In genomic region chr6:12958052-12958706, GRCh38 we compare ENCODE assay signal across 7 cellular contexts.
DNase-seq lines count a peak whose midpoint lies in the region; ATAC-seq and TF ChIP-seq lines count a peak whose summit lies in the region.

No MANE protein-coding gene starts in this region.

- H3K27me3 ChIP-seq in adipocyte (replicated peaks; ENCODE audit: control insufficient read depth, insufficient read depth, low read length): no peaks in the 10 kb centered on the region
- no peaks in the 10 kb centered on the region for H3K27me3 ChIP-seq in kidney epithelial cell (ENCODE audit: control insufficient read depth, insufficient read depth, low read length)

- no peaks in the 10 kb centered on the region for H3K9me3 ChIP-seq in adipocyte (ENCODE audit: control insufficient read depth, low read length)

- peaks cover 33% of the 10 kb centered on the region for H3K4me1 Mint-ChIP-seq in stimulated activated naive CD8-positive, alpha-beta T cell treated with anti-CD3 and anti-CD28 coated beads, Interleukin-15, amount 100 ng/mL, for 72 hours

- H3K4me1 ChIP-seq in adipocyte (ENCODE audit: control insufficient read depth, insufficient read depth, low read length): no peaks in the 10 kb centered on the region

- H3K9ac ChIP-seq in adipocyte (ENCODE audit: low read length): peak overlapping the region; percentile 80

- ATAC-seq in stimulated activated naive CD8-positive, alpha-beta T cell treated with anti-CD3 and anti-CD28 coated beads, Interleukin-15, amount 100 ng/mL, for 72 hours: no peak
- no peak for ATAC-seq in GM21825 (IDR thresholded peaks at IDR 0.05; ENCODE audit: unreplicated experiment)

- DNase-seq in HFF-Myc (ENCODE audit: extremely low read depth, low read depth) (no peak), adipocyte (ENCODE audit: low read depth) (no peak), kidney epithelial cell (ENCODE audit: low read depth) (no peak), SK-N-DZ (ENCODE audit: low spot score) (no peak), DMS53 (lab: John Stamatoyannopoulos, UW) (no peak)
- no peak for DNase-seq in stimulated activated naive CD8-positive, alpha-beta T cell treated with anti-CD3 and anti-CD28 coated beads, Interleukin-15, amount 100 ng/mL, for 72 hours

- peaks cover 47% of the 10 kb centered on the region for H3K27me3 Mint-ChIP-seq in stimulated activated naive CD8-positive, alpha-beta T cell treated with anti-CD3 and anti-CD28 coated beads, Interleukin-15, amount 100 ng/mL, for 72 hours

- TF ChIP-seq CTCF in HFF-Myc (IDR thresholded peaks at IDR 0.05; ENCODE audit: low read depth, low read length, missing control alignments) (no peak), kidney epithelial cell (IDR thresholded peaks at IDR 0.05; ENCODE audit: insufficient read depth, low read length, poor library complexity, severe bottlenecking) (no peak)

- H3K9me3 Mint-ChIP-seq in stimulated activated naive CD8-positive, alpha-beta T cell treated with anti-CD3 and anti-CD28 coated beads, Interleukin-15, amount 100 ng/mL, for 72 hours: no peaks in the 10 kb centered on the region

- peak overlapping the region; percentile 63 for H3K4me3 ChIP-seq in HFF-Myc (replicated peaks; ENCODE audit: low read depth, low read length)
- peak overlapping the region; percentile 94 for H3K4me3 ChIP-seq in adipocyte (ENCODE audit: low read length)
- H3K4me3 ChIP-seq in kidney epithelial cell (ENCODE audit: low read depth, low read length): peak overlapping the region; percentile 62

- peak overlapping the region; percentile 89 to 93 for H3K4me3 Mint-ChIP-seq in stimulated activated naive CD8-positive, alpha-beta T cell treated with anti-CD3 and anti-CD28 coated beads, Interleukin-15, amount 100 ng/mL, for 72 hours

- H3K27ac Mint-ChIP-seq in stimulated activated naive CD8-positive, alpha-beta T cell treated with anti-CD3 and anti-CD28 coated beads, Interleukin-15, amount 100 ng/mL, for 72 hours: no peak overlapping the region

- H3K36me3 ChIP-seq in adipocyte (ENCODE audit: control insufficient read depth, insufficient read depth, low read length, severe bottlenecking) (no peaks in the 10 kb centered on the region), kidney epithelial cell (ENCODE audit: control insufficient read depth, insufficient read depth, low read length) (no peaks in the 10 kb centered on the region)
